In genomic region chr21:29306920-29307319, GRCh38 we compare ENCODE assay signal across 20 cellular contexts. TPM values are rescaled to one million over a fixed set of nuclear protein-coding genes. Genes with fewer than 3 reads are reported as not detected.
DNase-seq lines count a peak whose midpoint lies in the region; ATAC-seq and TF ChIP-seq lines count a peak whose summit lies in the region.
"Had no signal": no experiment of that assay in that cellular context is flagged by ENCODE, and none has a peak within 500 bp of the region (broad histone marks: within the 10 kb centered on the region; RNA-seq: fewer than 3 reads in every experiment).

No MANE protein-coding gene starts in this region.

- peak overlapping the region in 2 of 10 experiments; percentile 2 to 16; a peak in 1 of 20 replicates for H3K4me3 ChIP-seq in BLaER1 treated with 17β-estradiol and CSF1 and Interleukin-3, amounts not matched to agents 10 nM and 100 nM
- H3K4me3 ChIP-seq in endodermal cell (ENCODE audit: low read length) = no peak overlapping the region
- H3K4me3 ChIP-seq in transverse colon = no peak overlapping the region
- no peak overlapping the region for H3K4me3 ChIP-seq in upper lobe of left lung
- H3K4me3 ChIP-seq: mucosa of descending colon, pancreas had no signal

- ATAC-seq in GM19452 (IDR thresholded peaks at IDR 0.05; ENCODE audit: unreplicated experiment) (peak; percentile 45), HG03354 (IDR thresholded peaks at IDR 0.05; ENCODE audit: poor library complexity, severe bottlenecking, unreplicated experiment) (peak; percentile 38), upper lobe of left lung (ENCODE audit: low FRiP score in 2 of 2) (no peak), GM19035 (IDR thresholded peaks at IDR 0.05; ENCODE audit: unreplicated experiment) (no peak), GM19023 (IDR thresholded peaks at IDR 0.05; ENCODE audit: unreplicated experiment) (no peak)
- ATAC-seq: mucosa of descending colon, pancreas had no signal

- H3K27me3 Mint-ChIP-seq in endodermal cell (ENCODE audit: insufficient read depth) = no peaks in the 10 kb centered on the region
- H3K27me3 Mint-ChIP-seq: activated naive CD8-positive, alpha-beta T cell treated with anti-CD3 and anti-CD28 coated beads for 36 hours had no signal

- in situ Hi-C loops in transverse colon (cut with MboI; ENCODE audit: low pct_ligation_motif_present in 1 of 4, low pct_unique_long_range_greater_than_20kb in 1 of 4, low sequenced_read_pairs in 3 of 4) = no loop called here

- DNase-seq in endodermal cell (no peak), transverse colon (no peak), upper lobe of left lung (no peak)
- DNase-seq: activated naive CD8-positive, alpha-beta T cell treated with anti-CD3 and anti-CD28 coated beads for 36 hours; Calu3; central memory CD4-positive, alpha-beta T cell; H7; hippocampal formation; Kasumi-1; mucosa of descending colon; NCI-H1436 treated with DMSO at 0.1 percent for 48 hours; NCI-H446 treated with DMSO at 0.1 percent for 48 hours; pancreas; SHP77 treated with DMSO at 0.1 percent for 48 hours had no signal

- peak overlapping the region; percentile 48 to 92 (median 67); a peak in 20 of 22 replicates for H3K4me2 ChIP-seq in BLaER1 treated with 17β-estradiol and CSF1 and Interleukin-3, amounts not matched to agents 10 nM and 100 nM

- H3K4me1 ChIP-seq in BLaER1 treated with 17β-estradiol and CSF1 and Interleukin-3, amounts not matched to agents 10 nM and 100 nM = peaks cover 47 to 100% (median 64%) of the 10 kb centered on the region in 10 experiments
- peaks cover 24% of the 10 kb centered on the region for H3K4me1 ChIP-seq in endodermal cell (ENCODE audit: control insufficient read depth, insufficient read depth, low read length)
- H3K4me1 ChIP-seq in transverse colon = peaks cover 12 to 74% (median 43%) of the 10 kb centered on the region in 4 donors
- H3K4me1 ChIP-seq in upper lobe of left lung = peaks cover 53 to 64% (median 56%) of the 10 kb centered on the region in 4 donors

- H3K9ac ChIP-seq in BLaER1 treated with 17β-estradiol and CSF1 and Interleukin-3, amounts not matched to agents 10 nM and 100 nM = peak overlapping the region in 4 of 11 experiments; percentile 17 to 28 (median 20); a peak in 3 of 22 replicates
- H3K9ac ChIP-seq in endodermal cell (ENCODE audit: extremely low read depth, low read length, poor library complexity, severe bottlenecking) = no peak overlapping the region

- TF ChIP-seq CTCF in endodermal cell (conservative IDR thresholded peaks at IDR 0.05) = no peak
- TF ChIP-seq CTCF in transverse colon (IDR thresholded peaks at IDR 0.05) = no peak
- TF ChIP-seq CTCF in upper lobe of left lung (IDR thresholded peaks at IDR 0.05) = no peak

- H3K4me3 Mint-ChIP-seq in endodermal cell = no peak overlapping the region
- H3K4me3 Mint-ChIP-seq: activated naive CD8-positive, alpha-beta T cell treated with anti-CD3 and anti-CD28 coated beads for 36 hours; T-helper 1 cell treated with Interleukin-12 subunit alpha and Interleukin-12 subunit beta and Interleukin-4 antibody, amounts not matched to agents 30 μg/mL and 1 μg/mL, for 36 hours had no signal

- H3K9me3 Mint-ChIP-seq in endodermal cell = no peaks in the 10 kb centered on the region
- H3K9me3 Mint-ChIP-seq: T-helper 1 cell treated with Interleukin-12 subunit alpha and Interleukin-12 subunit beta and Interleukin-4 antibody, amounts not matched to agents 30 μg/mL and 1 μg/mL, for 36 hours had no signal

- H3K27ac ChIP-seq in BLaER1 treated with 17β-estradiol and CSF1 and Interleukin-3, amounts not matched to agents 10 nM and 100 nM = peak overlapping the region in 9 of 11 experiments; percentile 12 to 99 (median 41); a peak in 12 of 22 replicates
- H3K27ac ChIP-seq in endodermal cell (ENCODE audit: low read depth, low read length) = no peak overlapping the region
- no peak overlapping the region for H3K27ac ChIP-seq in transverse colon
- H3K27ac ChIP-seq in upper lobe of left lung = no peak overlapping the region
- H3K27ac ChIP-seq: pancreas had no signal

- H3K36me3 ChIP-seq in BLaER1 treated with 17β-estradiol and CSF1 and Interleukin-3, amounts not matched to agents 10 nM and 100 nM = peaks cover 38 to 95% (median 48%) of the 10 kb centered on the region in 11 experiments
- peaks cover 7% of the 10 kb centered on the region for H3K36me3 ChIP-seq in endodermal cell (ENCODE audit: control insufficient read depth, insufficient read depth, low read length)
- no peaks in the 10 kb centered on the region for H3K36me3 ChIP-seq in transverse colon
- no peaks in the 10 kb centered on the region for H3K36me3 ChIP-seq in upper lobe of left lung
- H3K36me3 ChIP-seq: pancreas had no signal

- peaks cover 13% of the 10 kb centered on the region for H3K36me3 Mint-ChIP-seq in endodermal cell (ENCODE audit: low read depth)

- 100% methylated on average over 3 of the region's 3 CpGs; no CpG with 5 or more reads in 1 of the 2 experiments for WGBS in endodermal cell (ENCODE audit: insufficient coverage in 1 of 2, insufficient read length in 1 of 2), 2 experiments
- 52 to 66% methylated on average over 3 of the region's 3 CpGs for WGBS in transverse colon (ENCODE audit: low coverage in 1 of 2), 2 donors
- WGBS in upper lobe of left lung, 2 donors = 65 to 72% methylated on average over 3 of the region's 3 CpGs

- TF ChIP-seq EP300 in transverse colon (IDR thresholded peaks at IDR 0.05; ENCODE audit: low read depth) (no peak), upper lobe of left lung (IDR thresholded peaks at IDR 0.05) (no peak)

- peaks cover 0 to 36% (median 32%) of the 10 kb centered on the region in 11 experiments; a peak in 19 of 22 replicates for H3K9me3 ChIP-seq in BLaER1 treated with 17β-estradiol and CSF1 and Interleukin-3, amounts not matched to agents 10 nM and 100 nM (replicated peaks in 1 of 11)
- peaks cover 9% of the 10 kb centered on the region for H3K9me3 ChIP-seq in endodermal cell (ENCODE audit: control insufficient read depth, low read length)
- H3K9me3 ChIP-seq in transverse colon = no peaks in the 10 kb centered on the region
- no peaks in the 10 kb centered on the region for H3K9me3 ChIP-seq in upper lobe of left lung
- H3K9me3 ChIP-seq: mucosa of descending colon, pancreas had no signal

- H3K27me3 ChIP-seq in BLaER1 treated with 17β-estradiol and CSF1 and Interleukin-3, amounts not matched to agents 10 nM and 100 nM = no peaks in the 10 kb centered on the region
- no peaks in the 10 kb centered on the region for H3K27me3 ChIP-seq in endodermal cell (ENCODE audit: control insufficient read depth, insufficient read depth, low read length, poor library complexity, severe bottlenecking)
- H3K27me3 ChIP-seq in transverse colon = no peaks in the 10 kb centered on the region
- no peaks in the 10 kb centered on the region for H3K27me3 ChIP-seq in upper lobe of left lung
- H3K27me3 ChIP-seq: pancreas had no signal

- TF ChIP-seq POLR2A in transverse colon (IDR thresholded peaks at IDR 0.05) = no peak
- TF ChIP-seq POLR2A in upper lobe of left lung (IDR thresholded peaks at IDR 0.05) = no peak

- peak overlapping the region; percentile 48 for H3K27ac Mint-ChIP-seq in endodermal cell
- H3K27ac Mint-ChIP-seq: activated naive CD8-positive, alpha-beta T cell treated with anti-CD3 and anti-CD28 coated beads for 36 hours; T-helper 1 cell treated with Interleukin-12 subunit alpha and Interleukin-12 subunit beta and Interleukin-4 antibody, amounts not matched to agents 30 μg/mL and 1 μg/mL, for 36 hours had no signal

- H4K20me1 ChIP-seq in BLaER1 treated with 17β-estradiol and CSF1 and Interleukin-3, amounts not matched to agents 10 nM and 100 nM = peaks cover 48 to 100% (median 91%) of the 10 kb centered on the region in 11 experiments

- H3K4me1 Mint-ChIP-seq in endodermal cell = peaks cover 58% of the 10 kb centered on the region

- intact Hi-C loops in transverse colon (cut with DNase I; ENCODE audit: low total_unique reads) = no loop called here

RNA-seq across cellular contexts. Expression of gene BACH1, which starts 8.2 kb away (rescaled TPM):
- total RNA-seq in endodermal cell (10 to 100 TPM; 61.3 to 64.9 TPM), transverse colon (10 to 100 TPM; 31.8 to 92.1 (median 42.0) TPM), upper lobe of left lung (100 to 1,000 TPM in 2 of 6 donors, 10 to 100 TPM in 4; 41.6 to 119 (median 78.9) TPM)
- polyA plus RNA-seq in endodermal cell (2013, experiment 1 of 2) = 29.5 TPM
- 28.6 TPM for polyA plus RNA-seq in endodermal cell (2013, experiment 2 of 2)

Comparison
In these comparisons a context has a peak if more than half of its experiments do, and no peak if none do; other contexts are left out.
1. H3K27ac ChIP-seq: peak in BLaER1 treated with 17β-estradiol and CSF1 and Interleukin-3, amounts not matched to agents 10 nM and 100 nM (9 of 11); none in endodermal cell (single experiment), transverse colon (0 of 4) and upper lobe of left lung (0 of 4).
2. ATAC-seq: peak in GM19452 (single experiment) and HG03354 (single experiment); none in upper lobe of left lung (0 of 2), GM19035 (single experiment) and GM19023 (single experiment).